In genomic region chr7:100705341-100705752, GRCh38 we compare ENCODE assay signal across 8 cellular contexts. TPM values are rescaled to one million over a fixed set of nuclear protein-coding genes. Genes with fewer than 3 reads are reported as not detected.
DNase-seq lines count a peak whose midpoint lies in the region; ATAC-seq, FAIRE-seq and TF ChIP-seq lines count a peak whose summit lies in the region.

No MANE protein-coding gene starts in this region.

- 3% methylated on average over 19 of the region's 25 CpGs for WGBS in A549 (ENCODE audit: missing lambda C conversion rate)

- peak overlapping the region; percentile 76 for H3K4me3 ChIP-seq in A549

- CTCF ChIA-PET in A549 (lab: Yijun Ruan, JAX): interaction anchor here (0.6 to 12.8 kb wide), 65 partner anchors 13 to 509 kb away, joined by 3 to 266 read pairs (median 5); partner anchors contain the start of genes EPHB4, EPO, FBXO24 and GIGYF1

- DNase-seq in A549 (ENCODE audit: low read depth in 1 of 2, low spot score in 1 of 2) (peak; percentile 71 to 89), NCI-H2107 (lab: John Stamatoyannopoulos, UW) (peak; percentile 44), cerebellum (ENCODE audit: low spot score) (peak; percentile 82), kidney glomerular epithelial cell (lab: John Stamatoyannopoulos, UW) (peak; percentile 56)
- peak; percentile 86 for DNase-seq in activated CD4-positive, CD25-positive, alpha-beta regulatory T cell treated with anti-CD3 and anti-CD28 coated beads, Interleukin-2, amount 50 U/mL, for 72 hours
- DNase-seq in stimulated activated CD4-positive, alpha-beta T cell treated with anti-CD3 and anti-CD28 coated beads, Interleukin-1b, Interleukin-23, amount 100 ng/mL, for 4 hours (ENCODE audit: low read depth in 2 of 2): peak; percentile 70 to 77

- H3K9me3 ChIP-seq in A549: no peaks in the 10 kb centered on the region

- peak; percentile 68 to 81 for TF ChIP-seq RAD21 in A549 (conservative IDR thresholded peaks at IDR 0.05 in 1 of 2, IDR thresholded peaks at IDR 0.05 in 1 of 2)

- H3K4me2 ChIP-seq in A549: peak overlapping the region; percentile 79

- H3K4me1 ChIP-seq in A549: peaks cover 12% of the 10 kb centered on the region

- peak; percentile 92 for TF ChIP-seq CTCF in A549 (IDR thresholded peaks at IDR 0.05)

- TF ChIP-seq POLR2A in A549 (IDR thresholded peaks at IDR 0.05; ENCODE audit: low read length): no peak

- no peak for TF ChIP-seq EP300 in A549 (IDR thresholded peaks at IDR 0.05)

- peak overlapping the region; percentile 91 to 96 for H3K27ac ChIP-seq in A549

- ATAC-seq in A549 (peak; percentile 86 to 88), GM18502 (IDR thresholded peaks at IDR 0.05; ENCODE audit: poor library complexity, unreplicated experiment) (peak; percentile 55), HG02973 (IDR thresholded peaks at IDR 0.05; ENCODE audit: unreplicated experiment) (peak; percentile 53)

- no peak for FAIRE-seq in A549 (lab: Jason Lieb, UNC)

- POLR2A ChIA-PET in A549 (lab: Yijun Ruan, JAX): interaction anchor here (0.6 to 2.4 kb wide), 22 partner anchors 9 to 512 kb away, joined by 3 to 19 read pairs (median 6); partner anchors contain the start of genes EPHB4, FBXO24, GIGYF1 and GNB2

TF ChIP-seq in A549, 52 proteins besides CTCF, POLR2A, EP300 and RAD21:
- TF ChIP-seq PHF8 (IDR thresholded peaks at IDR 0.05; ENCODE audit: borderline replicate concordance, low read depth) (no peak), TP53 (CRISPR knock-in tag; IDR thresholded peaks at IDR 0.05) (no peak), REST (IDR thresholded peaks at IDR 0.05) (no peak), HMGXB4 (CRISPR knock-in tag; IDR thresholded peaks at IDR 0.05; ENCODE audit: borderline replicate concordance) (peak; percentile 40; the same call in 1 of the 2 replicates), HOXB5 (CRISPR knock-in tag; IDR thresholded peaks at IDR 0.05) (peak; percentile 64; the same call in 1 of the 2 replicates), USF2 (IDR thresholded peaks at IDR 0.05) (no peak), NFE2L2 (conservative IDR thresholded peaks at IDR 0.05; ENCODE audit: low read length) (no peak), CBX2 (IDR thresholded peaks at IDR 0.05; ENCODE audit: borderline replicate concordance, low read depth) (no peak), ZFP36 (IDR thresholded peaks at IDR 0.05; ENCODE audit: borderline replicate concordance, partially characterized antibody) (no peak), MAZ (IDR thresholded peaks at IDR 0.05; ENCODE audit: borderline replicate concordance, low read depth, low read length) (no peak), NR3C1 (IDR thresholded peaks at IDR 0.05) (no peak), SMC3 (IDR thresholded peaks at IDR 0.05) (peak; percentile 90), ESRRA (IDR thresholded peaks at IDR 0.05; ENCODE audit: borderline replicate concordance, low read length) (no peak), FOXS1 (CRISPR knock-in tag; IDR thresholded peaks at IDR 0.05) (no peak), POLR2AphosphoS2 (conservative IDR thresholded peaks at IDR 0.05; ENCODE audit: low read length) (no peak)
TF ChIP-seq in A549: peak in this region for 3.

RNA-seq across cellular contexts. Expression of gene POP7, which starts 0.6 kb away (rescaled TPM):
- polyA plus RNA-seq in A549 (2011; rRNA removed) (29.5 and 37.3 TPM in 2 replicates), A549 (2017; fragmentation: RNase III; extraction: RNeasy Plus Mini Kit Qiagen cat#74134 plus additional on column Dnase treatment) (72.3 to 77.4 TPM (median 74.8 TPM) in 3 replicates)
- 144 and 155 TPM in 2 replicates for polyA plus RNA-seq in A549 (2012; cell fraction: cytosol; rRNA removed)
- 83.7 and 98.8 TPM in 2 replicates for polyA plus RNA-seq in A549 (2012; cell fraction: nucleus; rRNA removed)
- polyA minus RNA-seq in A549 (2011; rRNA and poly(A)+ RNA removed): 14.5 and 18.9 TPM in 2 replicates
- 21.7 TPM for total RNA-seq in cerebellum

RNA-seq across cellular contexts. Expression of gene GIGYF1, which starts 11.3 kb away (rescaled TPM):
- polyA plus RNA-seq in A549 (2011; rRNA removed) (5.1 and 5.8 TPM in 2 replicates), A549 (2017; fragmentation: RNase III; extraction: RNeasy Plus Mini Kit Qiagen cat#74134 plus additional on column Dnase treatment) (15.0 to 20.5 TPM (median 18.9 TPM) in 3 replicates)
- 7.2 and 9.9 TPM in 2 replicates for polyA plus RNA-seq in A549 (2012; cell fraction: cytosol; rRNA removed)
- 64.9 and 66.5 TPM in 2 replicates for polyA plus RNA-seq in A549 (2012; cell fraction: nucleus; rRNA removed)
- 4.2 and 5.5 TPM in 2 replicates for polyA minus RNA-seq in A549 (2011; rRNA and poly(A)+ RNA removed)
- total RNA-seq in cerebellum: 20.8 TPM

RNA-seq across cellular contexts. Expression of gene EPO, which starts 14.9 kb away (rescaled TPM):
- not detected in 2 replicates for polyA plus RNA-seq in A549 (2011; rRNA removed)
- not detected in 2 replicates for polyA plus RNA-seq in A549 (2012; cell fraction: cytosol; rRNA removed)
- 0.14 and 0.16 TPM in 2 replicates for polyA plus RNA-seq in A549 (2012; cell fraction: nucleus; rRNA removed)
- not detected in 3 replicates for polyA plus RNA-seq in A549 (2017; fragmentation: RNase III; extraction: RNeasy Plus Mini Kit Qiagen cat#74134 plus additional on column Dnase treatment)
- polyA minus RNA-seq in A549 (2011; rRNA and poly(A)+ RNA removed): not detected in 2 replicates
- not detected for total RNA-seq in cerebellum

RNA-seq across cellular contexts. Expression of gene ZAN, which starts 28.0 kb away (rescaled TPM):
- polyA plus RNA-seq in A549 (2011; rRNA removed) (not detected in 2 replicates), A549 (2017; fragmentation: RNase III; extraction: RNeasy Plus Mini Kit Qiagen cat#74134 plus additional on column Dnase treatment) (not detected in 3 replicates)
- not detected in 2 replicates for polyA plus RNA-seq in A549 (2012; cell fraction: cytosol; rRNA removed)
- polyA plus RNA-seq in A549 (2012; cell fraction: nucleus; rRNA removed): not detected in 2 replicates
- not detected in 2 replicates for polyA minus RNA-seq in A549 (2011; rRNA and poly(A)+ RNA removed)
- total RNA-seq in cerebellum: not detected

RNA-seq across cellular contexts. Expression of gene GNB2, which starts 31.8 kb away (rescaled TPM):
- 50.8 and 67.2 TPM in 2 replicates for polyA plus RNA-seq in A549 (2011; rRNA removed)
- 209 and 297 TPM in 2 replicates for polyA plus RNA-seq in A549 (2012; cell fraction: cytosol; rRNA removed)
- 258 and 281 TPM in 2 replicates for polyA plus RNA-seq in A549 (2012; cell fraction: nucleus; rRNA removed)
- 156 to 169 TPM (median 163 TPM) in 3 replicates for polyA plus RNA-seq in A549 (2017; fragmentation: RNase III; extraction: RNeasy Plus Mini Kit Qiagen cat#74134 plus additional on column Dnase treatment)
- polyA minus RNA-seq in A549 (2011; rRNA and poly(A)+ RNA removed): 66.3 and 103 TPM in 2 replicates
- total RNA-seq in cerebellum: 49.2 TPM

Comparison
In these comparisons a context has a peak if more than half of its experiments do, and no peak if none do; other contexts are left out.
1. Peak in every context shown above with its lines: DNase-seq, ATAC-seq, H3K4me3 ChIP-seq and H3K27ac ChIP-seq.